ENCODE assay signal across 1 cellular context in the genomic region with DNA sequence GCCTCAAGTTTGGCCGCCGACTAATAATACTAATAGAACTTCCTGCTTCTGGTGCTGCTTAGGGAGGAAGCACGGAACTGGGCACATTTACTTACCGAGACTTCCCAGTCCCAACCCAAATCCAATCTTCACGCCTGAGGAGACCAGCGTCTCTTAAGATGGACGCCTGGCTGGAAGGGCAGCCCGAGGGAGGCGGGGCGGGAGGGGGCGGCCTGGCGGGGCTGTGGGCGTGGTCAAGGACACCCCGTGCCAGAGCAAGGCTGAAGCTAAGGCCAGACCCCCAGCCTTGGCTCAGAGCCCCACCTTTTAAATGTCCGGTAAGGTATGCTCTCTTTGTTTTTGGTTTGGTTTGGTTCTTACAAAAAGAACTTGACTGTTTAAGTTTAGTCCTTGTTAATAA.
TF ChIP-seq lines count a peak whose summit lies in the region.

A gene with protein sequence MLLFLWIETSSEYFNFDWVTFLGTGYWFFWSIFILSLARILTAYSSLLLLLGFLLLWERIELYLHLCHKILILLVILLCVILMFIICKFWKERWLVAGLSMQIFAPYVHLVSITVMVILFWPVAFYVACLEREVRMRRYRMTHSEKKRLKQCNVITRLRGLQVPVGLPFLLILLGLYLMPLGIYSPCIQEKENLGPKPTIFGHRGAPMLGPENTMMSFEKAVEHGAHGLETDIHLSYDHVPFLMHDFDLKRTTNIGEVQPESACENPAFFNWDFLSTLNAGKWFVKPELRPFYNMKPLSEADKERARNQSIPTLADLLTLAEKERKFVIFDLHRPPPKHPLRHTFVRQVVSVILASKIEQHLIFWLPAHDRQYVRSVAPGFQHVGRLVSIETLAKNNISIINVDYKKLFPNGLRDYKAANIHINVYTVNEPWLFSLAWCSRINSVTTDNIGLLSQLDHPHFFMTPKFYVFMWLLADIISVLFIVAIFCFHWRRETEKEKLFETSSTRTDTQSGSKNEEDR (minus strand): TSS at position 177 of the 400 bp plus-strand sequence. CDS start 16,549 bp downstream, outside the sequence.

TF ChIP-seq in HCT116, 20 proteins besides CTCF, POLR2A, EP300 and RAD21 (continued from another document):
- TF ChIP-seq JUND (IDR thresholded peaks at IDR 0.05) (no peak), EZH2phosphoT487 (IDR thresholded peaks at IDR 0.05; ENCODE audit: borderline replicate concordance) (no peak)
- TF ChIP-seq, protein P1, sequence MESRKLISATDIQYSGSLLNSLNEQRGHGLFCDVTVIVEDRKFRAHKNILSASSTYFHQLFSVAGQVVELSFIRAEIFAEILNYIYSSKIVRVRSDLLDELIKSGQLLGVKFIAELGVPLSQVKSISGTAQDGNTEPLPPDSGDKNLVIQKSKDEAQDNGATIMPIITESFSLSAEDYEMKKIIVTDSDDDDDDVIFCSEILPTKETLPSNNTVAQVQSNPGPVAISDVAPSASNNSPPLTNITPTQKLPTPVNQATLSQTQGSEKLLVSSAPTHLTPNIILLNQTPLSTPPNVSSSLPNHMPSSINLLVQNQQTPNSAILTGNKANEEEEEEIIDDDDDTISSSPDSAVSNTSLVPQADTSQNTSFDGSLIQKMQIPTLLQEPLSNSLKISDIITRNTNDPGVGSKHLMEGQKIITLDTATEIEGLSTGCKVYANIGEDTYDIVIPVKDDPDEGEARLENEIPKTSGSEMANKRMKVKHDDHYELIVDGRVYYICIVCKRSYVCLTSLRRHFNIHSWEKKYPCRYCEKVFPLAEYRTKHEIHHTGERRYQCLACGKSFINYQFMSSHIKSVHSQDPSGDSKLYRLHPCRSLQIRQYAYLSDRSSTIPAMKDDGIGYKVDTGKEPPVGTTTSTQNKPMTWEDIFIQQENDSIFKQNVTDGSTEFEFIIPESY (IDR thresholded peaks at IDR 0.05; ENCODE audit: extremely low read depth, insufficient replicate concordance, low read length) = no peak
- TF ChIP-seq, protein P2, sequence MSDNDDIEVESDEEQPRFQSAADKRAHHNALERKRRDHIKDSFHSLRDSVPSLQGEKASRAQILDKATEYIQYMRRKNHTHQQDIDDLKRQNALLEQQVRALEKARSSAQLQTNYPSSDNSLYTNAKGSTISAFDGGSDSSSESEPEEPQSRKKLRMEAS (IDR thresholded peaks at IDR 0.05) = no peak
TF ChIP-seq in HCT116: peak in this region for 0.
